1 cellular context compared by ENCODE assay signal in genomic region chr16:50520451-50521245, GRCh38.
TF ChIP-seq lines count a peak whose summit lies in the region.

No MANE protein-coding gene starts in this region.

TF ChIP-seq in GM23338, 12 proteins besides CTCF, POLR2A, EP300 and RAD21:
- TF ChIP-seq ZNF462 (CRISPR knock-in tag; IDR thresholded peaks at IDR 0.05) (no peak), STAT1 (IDR thresholded peaks at IDR 0.05; ENCODE audit: unreplicated experiment) (no peak), REST (IDR thresholded peaks at IDR 0.05; ENCODE audit: unreplicated experiment) (no peak), ZNF114 (CRISPR knock-in tag; IDR thresholded peaks at IDR 0.05) (no peak), EZH2phosphoT487 (IDR thresholded peaks at IDR 0.05; ENCODE audit: unreplicated experiment) (no peak), NANOG (IDR thresholded peaks at IDR 0.05; ENCODE audit: borderline replicate concordance) (no peak)
